8 cellular contexts compared by ENCODE assay signal in genomic region chr13:46181799-46182490, GRCh38. TPM values are rescaled to one million over a fixed set of nuclear protein-coding genes. Genes with fewer than 3 reads are reported as not detected.
DNase-seq lines count a peak whose midpoint lies in the region; ATAC-seq, FAIRE-seq and TF ChIP-seq lines count a peak whose summit lies in the region.

Gene LCP1, minus strand, starts transcription at chr13:46182177. Its CDS starts 22,515 bp downstream, at chr13:46159662.

- intact Hi-C loops in left cardiac atrium (cut with DNase I): no loop called here

- peak; percentile 100 for TF ChIP-seq POLR2A in GM12892 (IDR thresholded peaks at IDR 0.05; ENCODE audit: low read depth, low read length)

- DNase-seq in GM12892 (ENCODE audit: insufficient read length) (no peak), NCI-H460 (ENCODE audit: extremely low read depth, low read depth) (no peak), left cardiac atrium (no peak), SK-N-SH (no peak), SHP77 (lab: John Stamatoyannopoulos, UW) (no peak)
- DNase-seq in activated CD8-positive, alpha-beta memory T cell treated with anti-CD3 and anti-CD28 coated beads for 24 hours: peak; percentile 85
- peak; percentile 84 for DNase-seq in stimulated activated CD4-positive, alpha-beta T cell treated with anti-CD3 and anti-CD28 coated beads, Interleukin-4, amount 100 ng/mL, for 24 hours

- TF ChIP-seq EP300 in SK-N-SH (IDR thresholded peaks at IDR 0.05; ENCODE audit: borderline replicate concordance in 1 of 2, low read depth in 1 of 2, low read length in 1 of 2): no peak

- H2AFZ ChIP-seq in SK-N-SH (ENCODE audit: low read depth): no peak within 1 kb of the TSS

- no peaks in the 10 kb centered on the region for H3K9me2 ChIP-seq in SK-N-SH

- no peaks in the 10 kb centered on the region; a peak in 1 of 4 replicates for H3K4me1 ChIP-seq in SK-N-SH (ENCODE audit: control insufficient read depth in 1 of 2, insufficient read depth in 2 of 2, low read depth in 1 of 2, low read length in 1 of 2)

- no peaks in the 10 kb centered on the region for H4K20me1 ChIP-seq in SK-N-SH (ENCODE audit: insufficient read depth)

- no peaks in the 10 kb centered on the region for H3K79me2 ChIP-seq in SK-N-SH (ENCODE audit: insufficient read depth)

- H3K36me3 ChIP-seq in SK-N-SH (replicated peaks in 1 of 2; ENCODE audit: control insufficient read depth in 1 of 2, insufficient read depth in 2 of 2, low read length in 1 of 2): no peaks in the 10 kb centered on the region

- FAIRE-seq in GM12892 (lab: Jason Lieb, UNC): peak; percentile 99

- no peaks in the 10 kb centered on the region for H3F3A ChIP-seq in SK-N-SH (replicated peaks; ENCODE audit: insufficient read depth)

- no peaks in the 10 kb centered on the region for H3K27me3 ChIP-seq in SK-N-SH (ENCODE audit: insufficient read depth)

- H3K9ac ChIP-seq in SK-N-SH: no peak within 1 kb of the TSS

- 86% methylated on average over 8 of the region's 8 CpGs for WGBS in SK-N-SH (ENCODE audit: low lambda C conversion rate)

- H3K27ac ChIP-seq in SK-N-SH (ENCODE audit: low read depth in 2 of 2, low read length in 1 of 2): no peak within 1 kb of the TSS

- no peak within 1 kb of the TSS for H3K4me2 ChIP-seq in SK-N-SH

- H3K9me3 ChIP-seq in SK-N-SH: 0 out of 2 replicates have a peak, but pooled peaks cover 3% of the 10 kb centered on the region

- POLR2A ChIA-PET in SK-N-SH (lab: Yijun Ruan, JAX): no interaction called here

- no peak for TF ChIP-seq CTCF in SK-N-SH (IDR thresholded peaks at IDR 0.05)

- CTCF ChIA-PET in SK-N-SH (lab: Yijun Ruan, JAX): interaction anchor here (0.6 to 1.4 kb wide), 2 partner anchors 13 to 399 kb away, joined by 3 read pairs; no protein-coding TSS in a partner anchor

- no peak for TF ChIP-seq RAD21 in SK-N-SH (IDR thresholded peaks at IDR 0.05; ENCODE audit: low read length)

- H3K4me3 ChIP-seq in SK-N-SH (ENCODE audit: low read depth in 2 of 2, low read length in 1 of 2): no peak within 1 kb of the TSS

- ATAC-seq in HG02623 (IDR thresholded peaks at IDR 0.05; ENCODE audit: unreplicated experiment) (peak; percentile 63), left cardiac atrium (peak; percentile 50 to 80)

TF ChIP-seq in SK-N-SH, 30 proteins besides CTCF, POLR2A, EP300 and RAD21:
- TF ChIP-seq MAX (IDR thresholded peaks at IDR 0.05; ENCODE audit: low read depth) (no peak), ELF1 (IDR thresholded peaks at IDR 0.05) (no peak), EZH2phosphoT487 (IDR thresholded peaks at IDR 0.05; ENCODE audit: borderline replicate concordance, low read depth) (no peak), NRF1 (IDR thresholded peaks at IDR 0.05; ENCODE audit: low read depth, low read length) (no peak), TAF1 (IDR thresholded peaks at IDR 0.05; ENCODE audit: borderline replicate concordance, low read depth, low read length) (no peak), FOXM1 (IDR thresholded peaks at IDR 0.05; ENCODE audit: low read depth) (no peak), IRF3 (IDR thresholded peaks at IDR 0.05; ENCODE audit: low read depth, low read length) (no peak), GABPA (IDR thresholded peaks at IDR 0.05; ENCODE audit: low read depth) (no peak), POLR2AphosphoS5 (IDR thresholded peaks at IDR 0.05; ENCODE audit: low read depth, low read length) (no peak), REST (IDR thresholded peaks at IDR 0.05; ENCODE audit: low read depth, low read length) (no peak), TCF12 (IDR thresholded peaks at IDR 0.05) (no peak), SIN3A (IDR thresholded peaks at IDR 0.05; ENCODE audit: borderline replicate concordance, low read depth, low read length) (no peak), CHD2 (IDR thresholded peaks at IDR 0.05; ENCODE audit: low read length, partially characterized antibody) (no peak), MEF2A (IDR thresholded peaks at IDR 0.05; ENCODE audit: borderline replicate concordance, low read depth) (no peak)

RNA-seq across cellular contexts. Expression of gene LCP1, which starts in this region (rescaled TPM):
- polyA plus RNA-seq in GM12892 (2012; ENCODE audit: missing spikeins): 1,187 TPM
- total RNA-seq in NCI-H460 (2014; rRNA removed; shearing (Covaris generic)): 44.4 and 55.9 TPM in 2 replicates
- polyA plus RNA-seq in NCI-H460 (2014; cell fraction: nucleus; rRNA removed): 25.2 and 74.5 TPM in 2 replicates
- total RNA-seq in left cardiac atrium: 10 to 100 TPM; 31.4 to 62.1 TPM
- polyA plus RNA-seq in SK-N-SH (2012; rRNA removed): 0.03 and 0.06 TPM in 2 replicates
- 0.03 and 0.04 TPM in 2 replicates for polyA plus RNA-seq in SK-N-SH (2012; cell fraction: cytosol; rRNA removed)
- polyA plus RNA-seq in SK-N-SH (2012; cell fraction: nucleus; rRNA removed): 0.02 and 0.07 TPM in 2 replicates

Comparison
In these comparisons a context has a peak if more than half of its experiments do, and no peak if none do; other contexts are left out.
1. DNase-seq: peak in activated CD8-positive, alpha-beta memory T cell treated with anti-CD3 and anti-CD28 coated beads for 24 hours (single experiment) and stimulated activated CD4-positive, alpha-beta T cell treated with anti-CD3 and anti-CD28 coated beads, Interleukin-4, amount 100 ng/mL, for 24 hours (single experiment); none in GM12892 (single experiment), NCI-H460 (single experiment), left cardiac atrium (single experiment), SK-N-SH (single experiment) and SHP77 (0 of 2).